Comparison of ENCODE assay signal across 17 cellular contexts in the genomic region with DNA sequence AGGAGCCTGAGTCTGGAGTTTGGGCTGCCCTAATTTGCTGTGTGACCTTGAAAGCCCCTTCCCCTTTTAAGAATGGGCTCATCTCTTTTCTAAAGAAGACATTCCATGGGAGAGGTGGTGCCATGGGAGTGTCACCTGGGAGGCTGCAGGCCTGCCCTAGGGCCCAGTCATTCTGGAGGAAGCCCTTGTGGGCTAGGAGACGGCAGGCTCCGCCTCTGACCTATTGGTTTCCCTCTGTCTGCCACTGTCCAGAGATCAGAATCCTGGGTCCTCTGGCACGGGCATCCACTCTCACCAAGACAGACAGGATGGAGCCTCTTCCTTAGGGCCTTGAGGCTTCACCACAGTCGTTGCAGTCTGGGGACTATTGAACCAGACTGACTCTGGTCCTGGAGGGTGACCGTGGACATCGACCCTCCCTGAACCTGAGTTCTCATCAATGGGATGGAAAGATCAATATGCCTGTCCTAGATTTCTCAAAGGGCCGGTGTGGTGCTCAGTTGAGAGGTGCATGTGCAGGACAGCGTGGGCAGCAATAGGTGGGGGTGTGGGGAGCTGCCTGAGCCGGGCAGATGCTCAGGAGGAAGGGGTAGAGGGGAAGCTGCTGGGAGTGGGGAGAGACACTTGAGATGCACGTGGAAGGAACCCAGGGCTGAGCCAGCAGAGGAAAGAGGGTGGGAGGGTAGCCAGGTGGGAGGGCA. TPM values are rescaled to one million over a fixed set of nuclear protein-coding genes. Genes with fewer than 3 reads are reported as not detected.
DNase-seq lines count a peak whose midpoint lies in the region; ATAC-seq, FAIRE-seq and TF ChIP-seq lines count a peak whose summit lies in the region.
"Had no signal": no experiment of that assay in that cellular context is flagged by ENCODE, and none has a peak within 500 bp of the region (broad histone marks: within the 10 kb centered on the region; RNA-seq: fewer than 3 reads in every experiment).

No MANE protein-coding gene starts in this region.

- intact Hi-C loops in HepG2 (cut with micrococcal nuclease; ENCODE audit: unreplicated experiment) = loop anchor here (10.0 kb wide), 1 partner anchor 177 kb away; a partner anchor contains a TSS

- H3K27ac Mint-ChIP-seq in activated T-cell treated with anti-CD3 and anti-CD28 coated beads, Interleukin-2, amount 50 U/mL, for 24 hours = no peak overlapping the region
- no peak overlapping the region for H3K27ac Mint-ChIP-seq in activated naive CD8-positive, alpha-beta T cell treated with anti-CD3 and anti-CD28 coated beads, Interleukin-2, amount 50 U/mL, for 24 hours
- H3K27ac Mint-ChIP-seq: CD4-positive, alpha-beta memory T cell; IgD-negative memory B cell had no signal

- CTCF ChIA-PET in HEK293 (lab: Yijun Ruan, JAX) = no interaction called here
- CTCF ChIA-PET in HepG2 (lab: Yijun Ruan, JAX; ENCODE audit: low intra/inter-chr PET ratio, low total read pairs) = no interaction called here

- H3K4me1 Mint-ChIP-seq in activated T-cell treated with anti-CD3 and anti-CD28 coated beads, Interleukin-2, amount 50 U/mL, for 24 hours (ENCODE audit: low read depth) = no peaks in the 10 kb centered on the region
- H3K4me1 Mint-ChIP-seq in activated naive CD8-positive, alpha-beta T cell treated with anti-CD3 and anti-CD28 coated beads, Interleukin-2, amount 50 U/mL, for 24 hours = peaks cover 5% of the 10 kb centered on the region
- H3K4me1 Mint-ChIP-seq: CD4-positive, alpha-beta memory T cell had no signal

- peaks cover 24% of the 10 kb centered on the region for H3K27me3 Mint-ChIP-seq in activated T-cell treated with anti-CD3 and anti-CD28 coated beads, Interleukin-2, amount 50 U/mL, for 24 hours
- H3K27me3 Mint-ChIP-seq in activated naive CD8-positive, alpha-beta T cell treated with anti-CD3 and anti-CD28 coated beads, Interleukin-2, amount 50 U/mL, for 24 hours = peaks cover 12% of the 10 kb centered on the region

- TF ChIP-seq EP300 in HepG2 (IDR thresholded peaks at IDR 0.05; ENCODE audit: low read depth in 2 of 2, low read length in 2 of 2) (no peak), HepG2 (CRISPR knock-in tag; IDR thresholded peaks at IDR 0.05; ENCODE audit: borderline replicate concordance) (no peak)

- ATAC-seq in HepG2 = peak; percentile 45
- ATAC-seq in GM21825 (IDR thresholded peaks at IDR 0.05; ENCODE audit: unreplicated experiment) = no peak
- ATAC-seq in activated naive CD8-positive, alpha-beta T cell treated with anti-CD3 and anti-CD28 coated beads, Interleukin-2, amount 50 U/mL, for 24 hours = no peak
- ATAC-seq: A549, GM12878 had no signal

- no TSS peak for BruUV-seq in HepG2 (replicated peaks; lab: Mats Ljungman, UMichigan)

- TF ChIP-seq CTCF in HEK293 (tag by site-specific recombination; IDR thresholded peaks at IDR 0.05) = no peak
- no peak for TF ChIP-seq CTCF in coronary artery (IDR thresholded peaks at IDR 0.05)
- TF ChIP-seq CTCF in HepG2 (CRISPR knock-in tag; IDR thresholded peaks at IDR 0.05) = no peak

- no peak for FAIRE-seq in HepG2 (lab: Jason Lieb, UNC)
- FAIRE-seq: A549, GM12878, H54 had no signal

- H3K27ac ChIP-seq in HEK293 (ENCODE audit: extremely low read depth, low read depth, low read length) (no peak overlapping the region), coronary artery (no peak overlapping the region), HepG2 (ENCODE audit: extremely low read length, insufficient read depth, low read length) (no peak overlapping the region), mucosa of rectum (ENCODE audit: low read depth in 2 of 2, low read length in 2 of 2) (peak overlapping the region; percentile 76 to 84)
- H3K27ac ChIP-seq: A549, C4-2B had no signal

- TF ChIP-seq POLR2A in HepG2 (IDR thresholded peaks at IDR 0.05; ENCODE audit: insufficient read depth in 1 of 2, low read depth in 2 of 2, low read length in 2 of 2) = no peak

- no peaks in the 10 kb centered on the region for H3K9me3 Mint-ChIP-seq in activated T-cell treated with anti-CD3 and anti-CD28 coated beads, Interleukin-2, amount 50 U/mL, for 24 hours
- H3K9me3 Mint-ChIP-seq in activated naive CD8-positive, alpha-beta T cell treated with anti-CD3 and anti-CD28 coated beads, Interleukin-2, amount 50 U/mL, for 24 hours = no peaks in the 10 kb centered on the region
- H3K9me3 Mint-ChIP-seq: IgD-negative memory B cell had no signal

- H3K27me3 ChIP-seq in HepG2 (ENCODE audit: control insufficient read depth in 1 of 2, insufficient read depth in 2 of 2, low read length in 2 of 2) = peaks cover 2 to 31% of the 10 kb centered on the region in 2 experiments
- H3K27me3 ChIP-seq in mucosa of rectum (ENCODE audit: control insufficient read depth in 2 of 2, insufficient read depth in 2 of 2, low read length in 2 of 2) = no peaks in the 10 kb centered on the region
- H3K27me3 ChIP-seq: BE2C had no signal

- no peaks in the 10 kb centered on the region for H3K9me3 ChIP-seq in HEK293 (ENCODE audit: control insufficient read depth, insufficient read depth, low read depth, low read length)
- H3K9me3 ChIP-seq in HepG2 (ENCODE audit: low read length) = no peaks in the 10 kb centered on the region
- no peaks in the 10 kb centered on the region for H3K9me3 ChIP-seq in mucosa of rectum (ENCODE audit: control insufficient read depth in 2 of 2, low read length in 2 of 2)
- H3K9me3 ChIP-seq: A549, BE2C had no signal

- no peak overlapping the region for H3K4me2 ChIP-seq in HepG2 (ENCODE audit: low read depth, low read length)
- H3K4me2 ChIP-seq: A549 had no signal

- no peak overlapping the region for H3K4me3 Mint-ChIP-seq in activated T-cell treated with anti-CD3 and anti-CD28 coated beads, Interleukin-2, amount 50 U/mL, for 24 hours
- no peak overlapping the region for H3K4me3 Mint-ChIP-seq in activated naive CD8-positive, alpha-beta T cell treated with anti-CD3 and anti-CD28 coated beads, Interleukin-2, amount 50 U/mL, for 24 hours
- H3K4me3 Mint-ChIP-seq: IgD-negative memory B cell had no signal

- H2AFZ ChIP-seq in HepG2 (ENCODE audit: low read length) = no peak overlapping the region

- TF ChIP-seq RAD21 in HepG2 (CRISPR knock-in tag; IDR thresholded peaks at IDR 0.05) = no peak

- in situ Hi-C loops in HepG2 (cut with HindIII; ENCODE audit: extremely low pct_ligation_motif_present, low pct_unique_long_range_greater_than_20kb) = no loop called here

- no peak overlapping the region for H3K9ac ChIP-seq in HepG2 (ENCODE audit: insufficient read depth, low read depth, low read length)
- no peak overlapping the region for H3K9ac ChIP-seq in mucosa of rectum (ENCODE audit: low read depth in 1 of 2, low read length in 2 of 2)

- H3K36me3 Mint-ChIP-seq in activated T-cell treated with anti-CD3 and anti-CD28 coated beads, Interleukin-2, amount 50 U/mL, for 24 hours (ENCODE audit: low read depth) = no peaks in the 10 kb centered on the region
- no peaks in the 10 kb centered on the region for H3K36me3 Mint-ChIP-seq in activated naive CD8-positive, alpha-beta T cell treated with anti-CD3 and anti-CD28 coated beads, Interleukin-2, amount 50 U/mL, for 24 hours (ENCODE audit: low read depth)
- H3K36me3 Mint-ChIP-seq: CD4-positive, alpha-beta memory T cell; IgD-negative memory B cell had no signal

- DNase-seq in coronary artery (ENCODE audit: low spot score) (peak; percentile 64), HepG2 (ENCODE audit: low spot score) (no peak), germinal center (ENCODE audit: low spot score) (no peak)
- DNase-seq in activated T-cell treated with anti-CD3 and anti-CD28 coated beads, Interleukin-2, amount 50 U/mL, for 24 hours = no peak
- DNase-seq in activated naive CD8-positive, alpha-beta T cell treated with anti-CD3 and anti-CD28 coated beads, Interleukin-2, amount 50 U/mL, for 24 hours = no peak
- DNase-seq: BE2C; CD4-positive, alpha-beta memory T cell; DMS79 had no signal

- H3K4me3 ChIP-seq in HEK293 (ENCODE audit: low read depth, low read length) = no peak overlapping the region
- H3K4me3 ChIP-seq in coronary artery = no peak overlapping the region
- no peak overlapping the region for H3K4me3 ChIP-seq in HepG2 (replicated peaks in 1 of 3; ENCODE audit: insufficient read depth in 1 of 3, low read depth in 2 of 3, low read length in 3 of 3)
- H3K4me3 ChIP-seq in mucosa of rectum (ENCODE audit: low read length in 2 of 2) = no peak overlapping the region
- H3K4me3 ChIP-seq: A549, GM12878 had no signal

- no peaks in the 10 kb centered on the region for H3K36me3 ChIP-seq in HEK293 (ENCODE audit: control insufficient read depth in 2 of 2, insufficient read depth in 1 of 2, low read length in 2 of 2)
- no peaks in the 10 kb centered on the region for H3K36me3 ChIP-seq in HepG2 (replicated peaks in 1 of 2; ENCODE audit: control insufficient read depth in 1 of 2, insufficient read depth in 2 of 2, low read length in 2 of 2)
- H3K36me3 ChIP-seq in mucosa of rectum (ENCODE audit: control insufficient read depth in 2 of 2, insufficient read depth in 2 of 2, low read length in 2 of 2) = no peaks in the 10 kb centered on the region
- H3K36me3 ChIP-seq: BE2C had no signal

- POLR2A ChIA-PET in HEK293 (lab: Yijun Ruan, JAX) = no interaction called here
- POLR2A ChIA-PET in HepG2 (lab: Yijun Ruan, JAX) = no interaction called here

- WGBS in HepG2 (ENCODE audit: low lambda C conversion rate) = 19% methylated on average over 7 of the region's 10 CpGs

- no peaks in the 10 kb centered on the region for H4K20me1 ChIP-seq in HepG2 (ENCODE audit: insufficient read depth, low read length)

- no peaks in the 10 kb centered on the region for H3K79me2 ChIP-seq in HepG2 (ENCODE audit: insufficient read depth, low read length)

- H3K4me1 ChIP-seq in HEK293 (ENCODE audit: control insufficient read depth, insufficient read depth, low read length) (no peaks in the 10 kb centered on the region), HepG2 (ENCODE audit: insufficient read depth, low read length) (peaks cover 32% of the 10 kb centered on the region), mucosa of rectum (ENCODE audit: control insufficient read depth in 2 of 2, insufficient read depth in 2 of 2, low read length in 2 of 2) (peaks cover 9 to 18% of the 10 kb centered on the region in 2 donors)
- H3K4me1 ChIP-seq: A549, BE2C had no signal

RNA-seq across cellular contexts. Expression of a gene that starts 12.2 kb away (rescaled TPM):
- 15.1 and 16.2 TPM in 2 replicates for total RNA-seq in HepG2 (2016; rRNA removed; fragmentation: Illumina TruSeq; extraction: Trizol)
- 4.4 and 5.9 TPM in 2 replicates for total RNA-seq in HepG2 (2016; cell fraction: cytosol; rRNA removed; fragmentation: Illumina TruSeq; extraction: Trizol; ENCODE audit: low read depth)
- 13.1 and 14.8 TPM in 2 replicates for total RNA-seq in HepG2 (2016; cell fraction: insoluble cytoplasmic fraction; rRNA removed; fragmentation: Illumina TruSeq; extraction: Trizol)
- total RNA-seq in HepG2 (2016; cell fraction: membrane; rRNA removed; fragmentation: Illumina TruSeq; extraction: Trizol) = 8.6 and 9.0 TPM in 2 replicates
- 21.4 and 22.0 TPM in 2 replicates for total RNA-seq in HepG2 (2016; cell fraction: nucleus; rRNA removed; fragmentation: Illumina TruSeq; extraction: Trizol)
- 16.4 and 16.7 TPM in 2 replicates for polyA plus RNA-seq in HepG2 (2011; rRNA removed)
- 5.7 and 6.9 TPM in 2 replicates for polyA plus RNA-seq in HepG2 (2011; cell fraction: cytosol; rRNA removed)
- 55.9 and 58.4 TPM in 2 replicates for polyA plus RNA-seq in HepG2 (2011; cell fraction: nucleus; rRNA removed)
- polyA plus RNA-seq in HepG2 (2012) = 12.5 and 17.3 TPM in 2 replicates
- 4.6 and 4.9 TPM in 2 replicates for polyA plus RNA-seq in HepG2 (2016; cell fraction: cytosol; fragmentation: Illumina TruSeq; extraction: Trizol; ENCODE audit: low read depth)
- polyA plus RNA-seq in HepG2 (2016; cell fraction: insoluble cytoplasmic fraction; fragmentation: Illumina TruSeq; extraction: Trizol; ENCODE audit: low read depth) = 10.5 and 11.4 TPM in 2 replicates
- 7.1 and 7.5 TPM in 2 replicates for polyA plus RNA-seq in HepG2 (2016; cell fraction: membrane; fragmentation: Illumina TruSeq; extraction: Trizol; ENCODE audit: low read depth)
- polyA plus RNA-seq in HepG2 (2016; cell fraction: nucleus; fragmentation: Illumina TruSeq; extraction: Trizol; ENCODE audit: insufficient read depth, low read depth) = 24.4 and 27.2 TPM in 2 replicates
- 0.51 and 12.1 TPM in 2 replicates for polyA minus RNA-seq in HepG2 (2011; rRNA and poly(A)+ RNA removed; ENCODE audit: low replicate concordance)
- 8.5 and 10.6 TPM in 2 replicates for polyA minus RNA-seq in HepG2 (2011; cell fraction: cytosol; rRNA and poly(A)+ RNA removed)
- 45.1 and 53.1 TPM in 2 replicates for polyA minus RNA-seq in HepG2 (2011; cell fraction: nucleus; rRNA and poly(A)+ RNA removed)
- total RNA-seq: G401 had no signal

Comparison
In these comparisons a context has a peak if more than half of its experiments do, and no peak if none do; other contexts are left out.
1. H3K27ac ChIP-seq: peak in mucosa of rectum (2 of 2); none in HEK293 (single experiment), coronary artery (0 of 2) and HepG2 (single experiment).